ENCODE assay signal across 1 cellular context in the genomic region with DNA sequence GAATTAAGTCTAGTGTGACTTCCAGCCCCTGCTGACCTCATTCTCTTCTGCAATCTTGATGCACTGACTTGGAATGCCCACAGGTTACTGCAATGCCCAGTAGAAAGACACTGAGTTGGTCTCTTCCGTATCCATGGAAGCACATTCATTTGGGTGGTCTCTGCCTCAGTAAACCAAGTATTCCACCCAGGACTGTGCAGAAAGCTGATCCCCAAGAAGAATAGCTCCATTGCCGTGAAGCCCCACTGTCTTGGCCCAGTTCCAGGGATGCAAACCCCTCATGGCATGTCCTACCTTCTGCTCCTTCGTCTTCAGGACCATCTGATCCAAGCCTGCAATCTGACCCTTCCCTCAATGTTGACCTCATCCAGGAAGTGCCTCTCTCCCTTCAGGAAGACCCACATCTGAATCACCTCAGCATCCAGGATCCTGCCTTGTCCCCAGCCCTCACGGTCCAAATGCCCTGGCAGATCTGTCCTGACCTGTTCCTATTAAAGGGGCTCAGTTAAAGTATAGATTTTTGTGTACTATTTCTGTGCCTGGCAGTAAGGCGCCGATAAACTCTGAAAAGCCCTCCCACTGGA.
TF ChIP-seq lines count a peak whose summit lies in the region.

No MANE protein-coding gene starts in this region.

TF ChIP-seq in SK-N-SH, 30 proteins besides CTCF, POLR2A, EP300 and RAD21 (continued from another document):
- TF ChIP-seq FOSL2 (IDR thresholded peaks at IDR 0.05; ENCODE audit: borderline replicate concordance, low read depth) (no peak), RCOR1 (IDR thresholded peaks at IDR 0.05; ENCODE audit: low read length) (no peak), TEAD4 (IDR thresholded peaks at IDR 0.05; ENCODE audit: borderline replicate concordance, insufficient read depth) (no peak), JUND (IDR thresholded peaks at IDR 0.05) (no peak)
- TF ChIP-seq, protein P1, sequence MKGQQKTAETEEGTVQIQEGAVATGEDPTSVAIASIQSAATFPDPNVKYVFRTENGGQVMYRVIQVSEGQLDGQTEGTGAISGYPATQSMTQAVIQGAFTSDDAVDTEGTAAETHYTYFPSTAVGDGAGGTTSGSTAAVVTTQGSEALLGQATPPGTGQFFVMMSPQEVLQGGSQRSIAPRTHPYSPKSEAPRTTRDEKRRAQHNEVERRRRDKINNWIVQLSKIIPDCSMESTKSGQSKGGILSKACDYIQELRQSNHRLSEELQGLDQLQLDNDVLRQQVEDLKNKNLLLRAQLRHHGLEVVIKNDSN (IDR thresholded peaks at IDR 0.05; ENCODE audit: borderline replicate concordance, low read depth), result no peak
- TF ChIP-seq, protein P2, sequence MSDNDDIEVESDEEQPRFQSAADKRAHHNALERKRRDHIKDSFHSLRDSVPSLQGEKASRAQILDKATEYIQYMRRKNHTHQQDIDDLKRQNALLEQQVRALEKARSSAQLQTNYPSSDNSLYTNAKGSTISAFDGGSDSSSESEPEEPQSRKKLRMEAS (IDR thresholded peaks at IDR 0.05; ENCODE audit: low read depth), result no peak
